In the genomic region with DNA sequence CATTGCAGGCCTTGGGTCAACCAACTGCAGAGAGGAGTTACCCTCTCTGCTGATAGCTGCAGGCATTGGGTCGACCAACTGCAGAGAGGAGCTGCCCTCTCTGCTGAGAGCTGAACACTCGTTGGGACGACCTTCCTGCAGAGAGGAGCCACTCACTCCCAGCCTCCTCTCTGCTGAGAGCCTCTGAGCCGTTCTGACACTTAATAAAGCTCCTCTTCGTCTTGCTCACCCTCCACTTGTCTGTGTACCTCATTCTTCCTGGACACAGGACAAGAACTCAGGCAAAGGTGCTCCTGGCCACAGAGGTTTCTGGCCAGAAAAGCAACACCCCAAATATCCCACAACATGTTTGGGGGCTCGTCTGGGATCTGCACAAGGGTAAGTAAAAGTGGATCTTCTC, we compare ENCODE assay signal across 23 cellular contexts. TPM values are rescaled to one million over a fixed set of nuclear protein-coding genes. Genes with fewer than 3 reads are reported as not detected.
"Had no signal": no experiment of that assay in that cellular context is flagged by ENCODE, and none has a peak within 500 bp of the region (broad histone marks: within the 10 kb centered on the region; RNA-seq: fewer than 3 reads in every experiment).

No MANE protein-coding gene starts in this region.

- H3K4me3 ChIP-seq: MG63 had no signal

- H3K9me3 ChIP-seq: SK-N-SH had no signal

- H3K4me2 ChIP-seq: SK-N-SH had no signal

- DNase-seq: IMR-90, Karpas-422, KG1, MG63, NCI-H1092, NCI-H1105 treated with DMSO at 0.1 percent for 48 hours, NCI-H1417 treated with DMSO at 0.1 percent for 48 hours, NCI-H146, NCI-H1694 treated with DMSO at 0.1 percent for 48 hours, NCI-H1930, NCI-H2081, NCI-H2107, NCI-H2227 treated with DMSO at 0.1 percent for 48 hours, NCI-H524, NCI-H526 treated with DMSO at 0.1 percent for 48 hours, NCI-H748 treated with DMSO at 0.1 percent for 48 hours, RPMI8226, SHP77, SK-N-SH, SW 1271 had no signal

- H3K9ac ChIP-seq: SK-N-SH had no signal

- ATAC-seq: HepG2 had no signal

- H3K36me3 ChIP-seq: MG63 had no signal

- H3K27me3 ChIP-seq: MG63 had no signal

RNA-seq across cellular contexts. Expression of a gene that starts 7.5 kb away (rescaled TPM):
- total RNA-seq: SK-MEL-5 had no signal

RNA-seq across cellular contexts. Expression of a gene that starts 55.3 kb away (rescaled TPM):
- total RNA-seq: HT1080, IMR-90, SK-MEL-5 had no signal
